In genomic region chr9:20618361-20618799, GRCh38 we compare ENCODE assay signal across 10 cellular contexts. TPM values are rescaled to one million over a fixed set of nuclear protein-coding genes. Genes with fewer than 3 reads are reported as not detected.
DNase-seq lines count a peak whose midpoint lies in the region; ATAC-seq and TF ChIP-seq lines count a peak whose summit lies in the region.
"Had no signal": no experiment of that assay in that cellular context is flagged by ENCODE, and none has a peak within 500 bp of the region (broad histone marks: within the 10 kb centered on the region; RNA-seq: fewer than 3 reads in every experiment).

No MANE protein-coding gene starts in this region.

- POLR2A ChIA-PET in CD8-positive, alpha-beta T cell (lab: Charles Lee), result interaction anchor here (0.5 to 2.0 kb wide), 2 partner anchors 13 to 256 kb away, joined by 3 to 5 read pairs; no protein-coding TSS in a partner anchor
- POLR2A ChIA-PET in activated CD4-positive, alpha-beta memory T cell treated with anti-CD3 and anti-CD28 coated beads for 36 hours (lab: Charles Lee), result interaction anchor here (1.2 kb wide), 1 partner anchor 66 kb away, joined by 4 read pairs; the partner anchor contains the start of gene FOCAD

- intact Hi-C loops in CD8-positive, alpha-beta T cell (cut with DNase I, micrococcal nuclease), result loop anchor here (1.0 to 5.0 kb wide), 2 partner anchors 9 to 66 kb away; no protein-coding TSS in a partner anchor
- intact Hi-C loops in left colon (cut with DNase I, micrococcal nuclease), result no loop called here
- intact Hi-C loops in activated CD4-positive, alpha-beta memory T cell treated with anti-CD3 and anti-CD28 coated beads for 36 hours (cut with micrococcal nuclease), result no loop called here
- intact Hi-C loops in aorta (cut with DNase I), result loop anchor here in 1 of 2 donors (10.0 kb wide), 1 partner anchor 706 kb away; no protein-coding TSS in a partner anchor

- no peak for ATAC-seq in CD8-positive, alpha-beta T cell
- ATAC-seq in left colon (no peak), aorta (ENCODE audit: low FRiP score) (no peak)

- peak overlapping the region; percentile 43 for H3K4me3 Mint-ChIP-seq in CD8-positive, alpha-beta T cell
- H3K4me3 Mint-ChIP-seq in activated naive CD8-positive, alpha-beta T cell, result peak overlapping the region; percentile 96
- H3K4me3 Mint-ChIP-seq in activated CD4-positive, alpha-beta memory T cell treated with anti-CD3 and anti-CD28 coated beads for 36 hours, result no peak overlapping the region

- H3K27ac Mint-ChIP-seq in CD8-positive, alpha-beta T cell, result peak overlapping the region; percentile 84
- peak overlapping the region; percentile 17 for H3K27ac Mint-ChIP-seq in activated naive CD8-positive, alpha-beta T cell
- no peak overlapping the region for H3K27ac Mint-ChIP-seq in activated CD4-positive, alpha-beta memory T cell treated with anti-CD3 and anti-CD28 coated beads for 36 hours

- H3K36me3 Mint-ChIP-seq in CD8-positive, alpha-beta T cell, result peaks cover 30% of the 10 kb centered on the region
- H3K36me3 Mint-ChIP-seq in activated naive CD8-positive, alpha-beta T cell, result peaks cover 4% of the 10 kb centered on the region
- H3K36me3 Mint-ChIP-seq in activated CD4-positive, alpha-beta memory T cell treated with anti-CD3 and anti-CD28 coated beads for 36 hours, result peaks cover 9% of the 10 kb centered on the region

- 49 to 54% methylated on average over 2 of the region's 2 CpGs for WGBS in aorta, 2 donors

- TF ChIP-seq CTCF in CD8-positive, alpha-beta T cell (IDR thresholded peaks at IDR 0.05), result no peak

- H3K4me1 ChIP-seq in CD8-positive, alpha-beta T cell (ENCODE audit: insufficient read depth, low read length), result peaks cover 39% of the 10 kb centered on the region
- peaks cover 6% of the 10 kb centered on the region; the same call in 1 of the 2 replicates for H3K4me1 ChIP-seq in HUES6 (ENCODE audit: control insufficient read depth, insufficient read depth, low read length)
- peaks cover 0 to 3% of the 10 kb centered on the region in 2 donors for H3K4me1 ChIP-seq in aorta (ENCODE audit: control insufficient read depth in 1 of 2, insufficient read depth in 2 of 2, low read length in 2 of 2)

- CTCF ChIA-PET in CD8-positive, alpha-beta T cell (lab: Charles Lee), result interaction anchor here (1.0 kb wide), 2 partner anchors 66 to 263 kb away, joined by 3 read pairs; partner anchors contain the start of gene FOCAD
- CTCF ChIA-PET in activated CD4-positive, alpha-beta memory T cell treated with anti-CD3 and anti-CD28 coated beads for 36 hours (lab: Charles Lee), result interaction anchor here (1.0 to 1.6 kb wide), 2 partner anchors 19 to 323 kb away, joined by 3 read pairs; no protein-coding TSS in a partner anchor

- no peak overlapping the region for H3K27ac ChIP-seq in CD8-positive, alpha-beta T cell (ENCODE audit: low read depth, low read length)
- H3K27ac ChIP-seq in HUES6 (ENCODE audit: low read depth, low read length), result no peak overlapping the region
- no peak overlapping the region for H3K27ac ChIP-seq in aorta (ENCODE audit: low read depth in 1 of 2, low read length in 2 of 2)
- H3K27ac ChIP-seq: ascending aorta, suprapubic skin had no signal

- no peaks in the 10 kb centered on the region for H3K27me3 ChIP-seq in CD8-positive, alpha-beta T cell (ENCODE audit: insufficient read depth, low read length)
- H3K27me3 ChIP-seq in HUES6 (ENCODE audit: control insufficient read depth, insufficient read depth, low read length) (peaks cover 50% of the 10 kb centered on the region), aorta (ENCODE audit: control insufficient read depth in 1 of 2, insufficient read depth in 2 of 2, low read length in 1 of 2) (no peaks in the 10 kb centered on the region)
- H3K27me3 ChIP-seq: ascending aorta, suprapubic skin had no signal

- H3K4me1 Mint-ChIP-seq in CD8-positive, alpha-beta T cell (ENCODE audit: low read depth), result peaks cover 52% of the 10 kb centered on the region
- peaks cover 60% of the 10 kb centered on the region for H3K4me1 Mint-ChIP-seq in activated naive CD8-positive, alpha-beta T cell (ENCODE audit: low read depth)
- H3K4me1 Mint-ChIP-seq in activated CD4-positive, alpha-beta memory T cell treated with anti-CD3 and anti-CD28 coated beads for 36 hours (ENCODE audit: low read depth), result peaks cover 46% of the 10 kb centered on the region

- no peaks in the 10 kb centered on the region for H3K36me3 ChIP-seq in CD8-positive, alpha-beta T cell (ENCODE audit: insufficient read depth, low read length)
- H3K36me3 ChIP-seq in HUES6 (ENCODE audit: control insufficient read depth, insufficient read depth, low read length) (no peaks in the 10 kb centered on the region), aorta (ENCODE audit: control insufficient read depth in 1 of 2, insufficient read depth in 2 of 2, low read length in 1 of 2) (no peaks in the 10 kb centered on the region)
- H3K36me3 ChIP-seq: ascending aorta, suprapubic skin had no signal

- H3K9me3 Mint-ChIP-seq in CD8-positive, alpha-beta T cell, result no peaks in the 10 kb centered on the region
- no peaks in the 10 kb centered on the region for H3K9me3 Mint-ChIP-seq in activated naive CD8-positive, alpha-beta T cell (ENCODE audit: low read depth)
- H3K9me3 Mint-ChIP-seq in activated CD4-positive, alpha-beta memory T cell treated with anti-CD3 and anti-CD28 coated beads for 36 hours, result no peaks in the 10 kb centered on the region

- no peak overlapping the region for H3K4me3 ChIP-seq in CD8-positive, alpha-beta T cell (ENCODE audit: low read depth, low read length)
- H3K4me3 ChIP-seq in HUES6 (ENCODE audit: low read depth, low read length) (peak overlapping the region; percentile 89; the same call in 1 of the 2 replicates), aorta (ENCODE audit: low read length in 2 of 2) (no peak overlapping the region)
- H3K4me3 ChIP-seq: ascending aorta, suprapubic skin had no signal

- H3K9ac ChIP-seq in HUES6 (ENCODE audit: low read length), result no peak overlapping the region

- no peaks in the 10 kb centered on the region for H3K9me3 ChIP-seq in CD8-positive, alpha-beta T cell (ENCODE audit: low read length)
- H3K9me3 ChIP-seq in HUES6 (ENCODE audit: control insufficient read depth, insufficient read depth, low read depth, low read length) (no peaks in the 10 kb centered on the region), aorta (ENCODE audit: control insufficient read depth, low read length) (no peaks in the 10 kb centered on the region)
- H3K9me3 ChIP-seq: ascending aorta, suprapubic skin had no signal

- DNase-seq in CD8-positive, alpha-beta T cell, result no peak
- peak; percentile 38 to 63 for DNase-seq in left colon
- DNase-seq in activated CD8-positive, alpha-beta memory T cell treated with anti-CD3 and anti-CD28 coated beads for 24 hours, result no peak
- no peak for DNase-seq in stimulated activated CD4-positive, alpha-beta T cell treated with anti-CD3 and anti-CD28 coated beads, Interleukin-2, amount 100 ng/mL, for 48 hours
- DNase-seq in activated CD4-positive, alpha-beta memory T cell treated with anti-CD3 and anti-CD28 coated beads for 36 hours, result no peak
- DNase-seq in aorta, result no peak

- no peaks in the 10 kb centered on the region for H3K27me3 Mint-ChIP-seq in CD8-positive, alpha-beta T cell (ENCODE audit: low read depth)
- no peaks in the 10 kb centered on the region for H3K27me3 Mint-ChIP-seq in activated naive CD8-positive, alpha-beta T cell
- H3K27me3 Mint-ChIP-seq in activated CD4-positive, alpha-beta memory T cell treated with anti-CD3 and anti-CD28 coated beads for 36 hours, result no peaks in the 10 kb centered on the region

RNA-seq across cellular contexts. Expression of gene MLLT3, which starts 3.9 kb away (rescaled TPM):
- 10 to 100 TPM; 40.3 to 44.5 TPM for total RNA-seq in CD8-positive, alpha-beta T cell
- total RNA-seq in left colon, result 10 to 100 TPM; 44.1 to 62.7 TPM
- 10 to 100 TPM; 30.8 to 34.0 TPM for total RNA-seq in activated CD4-positive, alpha-beta memory T cell treated with anti-CD3 and anti-CD28 coated beads for 36 hours
- total RNA-seq in aorta, result 10 to 100 TPM in 1 of 2 donors, 1 to 10 TPM in 1; 8.1 to 16.5 TPM
- 1 to 10 TPM; 3.6 to 5.1 TPM for polyA plus RNA-seq in aorta

Comparison
In these comparisons a context has a peak if more than half of its experiments do, and no peak if none do; other contexts are left out.
1. DNase-seq: peak in left colon (2 of 2); none in CD8-positive, alpha-beta T cell (0 of 7), activated CD8-positive, alpha-beta memory T cell treated with anti-CD3 and anti-CD28 coated beads for 24 hours (single experiment), stimulated activated CD4-positive, alpha-beta T cell treated with anti-CD3 and anti-CD28 coated beads, Interleukin-2, amount 100 ng/mL, for 48 hours (0 of 2), activated CD4-positive, alpha-beta memory T cell treated with anti-CD3 and anti-CD28 coated beads for 36 hours (single experiment) and aorta (0 of 2).
2. intact Hi-C loops: an anchor here in CD8-positive, alpha-beta T cell (1.0 to 5.0 kb wide); none called in left colon and activated CD4-positive, alpha-beta memory T cell treated with anti-CD3 and anti-CD28 coated beads for 36 hours.